15 cellular contexts compared by ENCODE assay signal in the genomic region with DNA sequence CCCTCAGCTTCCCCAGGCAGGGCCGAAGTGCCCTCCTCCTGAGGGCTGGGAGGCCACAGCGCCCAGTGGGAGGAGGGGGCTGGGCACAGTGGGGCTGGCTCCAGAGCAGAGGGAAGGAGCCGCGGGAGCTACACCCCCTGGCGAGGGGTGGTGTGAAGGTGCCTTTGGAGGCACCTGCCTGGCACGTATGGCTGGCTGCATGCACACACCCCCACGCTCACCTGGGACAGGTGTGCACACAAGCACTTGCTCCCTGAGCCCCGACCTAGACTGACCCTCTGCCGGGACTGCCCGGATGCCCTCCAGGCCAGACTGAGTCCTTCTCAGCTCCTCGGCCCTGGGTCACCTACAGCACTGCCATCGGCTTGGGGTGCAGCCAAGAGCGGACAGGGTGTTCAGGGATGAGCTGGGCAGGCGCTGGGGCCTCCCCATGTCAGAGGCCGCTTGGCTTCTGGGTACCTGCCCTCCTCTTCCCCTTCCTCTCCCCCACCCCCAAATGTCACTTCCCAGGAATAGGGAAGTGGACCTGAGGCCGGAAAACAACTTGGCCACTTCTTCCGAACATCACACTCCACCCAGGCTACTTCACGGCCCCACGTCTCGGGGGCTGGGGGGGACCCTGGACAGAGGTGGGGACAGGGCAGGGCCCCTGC. TPM values are rescaled to one million over a fixed set of nuclear protein-coding genes. Genes with fewer than 3 reads are reported as not detected.
DNase-seq lines count a peak whose midpoint lies in the region; TF ChIP-seq lines count a peak whose summit lies in the region.
"Had no signal": no experiment of that assay in that cellular context is flagged by ENCODE, and none has a peak within 500 bp of the region (broad histone marks: within the 10 kb centered on the region; RNA-seq: fewer than 3 reads in every experiment).

No MANE protein-coding gene starts in this region.

- H3K36me3 ChIP-seq in right atrium auricular region (no peaks in the 10 kb centered on the region), skeletal muscle tissue (ENCODE audit: control insufficient read depth in 3 of 3, insufficient read depth in 3 of 3, low read length in 3 of 3) (no peaks in the 10 kb centered on the region)

- POLR2A ChIA-PET in RWPE1 (lab: Yijun Ruan, JAX; ENCODE audit: low non-redundant PET): no interaction called here

- peak overlapping the region in 2 of 3 donors; percentile 87 for H3K9ac ChIP-seq in skeletal muscle tissue (ENCODE audit: low read depth in 1 of 3, low read length in 3 of 3)

- H3K27me3 ChIP-seq in right atrium auricular region (no peaks in the 10 kb centered on the region), skeletal muscle tissue (ENCODE audit: control insufficient read depth in 3 of 3, insufficient read depth in 3 of 3, low read length in 3 of 3) (no peaks in the 10 kb centered on the region)

- H3K4me1 ChIP-seq in right atrium auricular region: peaks cover 0 to 50% of the 10 kb centered on the region in 2 donors
- H3K4me1 ChIP-seq in skeletal muscle tissue (ENCODE audit: control insufficient read depth in 3 of 3, insufficient read depth in 3 of 3, low read length in 3 of 3): peaks cover 30 to 48% (median 44%) of the 10 kb centered on the region in 3 donors

- CTCF ChIA-PET in RWPE1 (lab: Yijun Ruan, JAX): interaction anchor here (0.6 kb wide), 1 partner anchor 44 kb away, joined by 5 read pairs; no protein-coding TSS in a partner anchor

- H3K9me3 ChIP-seq in right atrium auricular region: no peaks in the 10 kb centered on the region
- H3K9me3 ChIP-seq in skeletal muscle tissue (ENCODE audit: control insufficient read depth in 3 of 3, low read length in 3 of 3): no peaks in the 10 kb centered on the region

- H3K4me3 ChIP-seq in right atrium auricular region (no peak overlapping the region), skeletal muscle tissue (ENCODE audit: low read length in 3 of 3) (no peak overlapping the region)

- TF ChIP-seq CTCF in RWPE1 (conservative IDR thresholded peaks at IDR 0.05; ENCODE audit: low read depth): no peak
- TF ChIP-seq CTCF in right atrium auricular region (IDR thresholded peaks at IDR 0.05): no peak

- in situ Hi-C loops in ACHN (cut with HindIII; ENCODE audit: low pct_ligation_motif_present, low pct_unique_long_range_greater_than_20kb, low sequenced_read_pairs): no loop called here

- DNase-seq in COLO668 (lab: John Stamatoyannopoulos, UW; ENCODE audit: unreplicated experiment) (peak; percentile 74), RWPE1 (ENCODE audit: low spot score) (no peak), right atrium auricular region (ENCODE audit: low spot score) (no peak), T1000 (lab: John Stamatoyannopoulos, UW) (no peak), ACHN (no peak), ureter (ENCODE audit: low spot score) (no peak), OCI-M1 (lab: John Stamatoyannopoulos, UW) (no peak)
- DNase-seq: activated CD4-positive, alpha-beta T cell treated with anti-CD3 and anti-CD28 coated beads for 4 hours; C1 segment of cervical spinal cord; GDM1; NCI-H2081; NK-92 treated with Interleukin-12 subunit alpha and Interleukin-12 subunit beta, amount 100 ng/mL, for 24 hours; occipital lobe had no signal

- H3K27ac ChIP-seq in RWPE1 (peak overlapping the region; percentile 92), right atrium auricular region (peak overlapping the region; percentile 90 to 95), skeletal muscle tissue (ENCODE audit: low read depth, low read length) (peak overlapping the region; percentile 93)

RNA-seq across cellular contexts. Expression of a gene that starts 7.4 kb away (rescaled TPM):
- 10 to 100 TPM; 64.5 to 66.9 TPM for total RNA-seq in right atrium auricular region
- 14.6 TPM for total RNA-seq in skeletal muscle tissue
- total RNA-seq in ureter: 75.0 TPM

RNA-seq across cellular contexts. Expression of a gene that starts 34.7 kb away (rescaled TPM):
- total RNA-seq in right atrium auricular region (10 to 100 TPM; 16.1 to 28.5 TPM), skeletal muscle tissue (13.0 TPM), ureter (42.8 TPM)

RNA-seq across cellular contexts. Expression of a gene that starts 34.9 kb away (rescaled TPM):
- 10 to 100 TPM; 19.7 to 19.8 TPM for total RNA-seq in right atrium auricular region
- total RNA-seq in skeletal muscle tissue: 9.9 TPM
- total RNA-seq in ureter: 20.5 TPM

RNA-seq across cellular contexts. Expression of a gene that starts 59.4 kb away (rescaled TPM):
- total RNA-seq in right atrium auricular region (not detected), skeletal muscle tissue (not detected), ureter (not detected)
- total RNA-seq: left lobe of liver, occipital lobe had no signal
